In genomic region chr14:33933386-33933934, GRCh38 we compare ENCODE assay signal across 20 cellular contexts. TPM values are rescaled to one million over a fixed set of nuclear protein-coding genes. Genes with fewer than 3 reads are reported as not detected.
DNase-seq lines count a peak whose midpoint lies in the region; ATAC-seq and TF ChIP-seq lines count a peak whose summit lies in the region.
"Had no signal": no experiment of that assay in that cellular context is flagged by ENCODE, and none has a peak within 500 bp of the region (broad histone marks: within the 10 kb centered on the region; RNA-seq: fewer than 3 reads in every experiment).

No MANE protein-coding gene starts in this region.

- WGBS in SK-N-SH (ENCODE audit: low lambda C conversion rate): 51% methylated on average over 8 of the region's 8 CpGs

- H3K4me3 Mint-ChIP-seq in brain: peak overlapping the region in 4 of 5 experiments; percentile 13 to 40 (median 30)
- H3K4me3 Mint-ChIP-seq in stimulated activated memory B cell treated with anti-CD40 and anti-IgM and Interleukin-4, amounts not matched to agents 10 μg/mL and 1 μg/mL and 100 μg/mL, for 72 hours: no peak overlapping the region
- H3K4me3 Mint-ChIP-seq: activated CD8-positive, alpha-beta T cell treated with anti-CD3 and anti-CD28 coated beads for 36 hours; activated naive CD4-positive, alpha-beta T cell treated with anti-CD3 and anti-CD28 coated beads, Interleukin-2, amount 50 U/mL, for 24 hours; activated T-cell treated with anti-CD3 and anti-CD28 coated beads, Interleukin-2, amount 50 U/mL, for 4 hours; CD14-positive monocyte; natural killer cell; T-helper 1 cell treated with Interleukin-12 subunit alpha and Interleukin-12 subunit beta and Interleukin-4 antibody, amounts not matched to agents 30 μg/mL and 1 μg/mL, for 36 hours had no signal

- H3K9me3 Mint-ChIP-seq in brain: peaks cover 0 to 4% (median 0%) of the 10 kb centered on the region in 5 experiments
- peaks cover 8% of the 10 kb centered on the region for H3K9me3 Mint-ChIP-seq in stimulated activated memory B cell treated with anti-CD40 and anti-IgM and Interleukin-4, amounts not matched to agents 10 μg/mL and 1 μg/mL and 100 μg/mL, for 72 hours
- H3K9me3 Mint-ChIP-seq: activated CD8-positive, alpha-beta T cell treated with anti-CD3 and anti-CD28 coated beads for 36 hours; activated naive CD4-positive, alpha-beta T cell treated with anti-CD3 and anti-CD28 coated beads, Interleukin-2, amount 50 U/mL, for 24 hours; activated T-cell treated with anti-CD3 and anti-CD28 coated beads, Interleukin-2, amount 50 U/mL, for 4 hours; T-helper 1 cell treated with Interleukin-12 subunit alpha and Interleukin-12 subunit beta and Interleukin-4 antibody, amounts not matched to agents 30 μg/mL and 1 μg/mL, for 36 hours had no signal

- H3K4me1 Mint-ChIP-seq in brain: peaks cover 82% of the 10 kb centered on the region
- H3K4me1 Mint-ChIP-seq in stimulated activated memory B cell treated with anti-CD40 and anti-IgM and Interleukin-4, amounts not matched to agents 10 μg/mL and 1 μg/mL and 100 μg/mL, for 72 hours: no peaks in the 10 kb centered on the region
- H3K4me1 Mint-ChIP-seq: activated naive CD4-positive, alpha-beta T cell treated with anti-CD3 and anti-CD28 coated beads, Interleukin-2, amount 50 U/mL, for 24 hours; CD14-positive monocyte; natural killer cell had no signal

- no peak overlapping the region for H3K4me2 ChIP-seq in SK-N-SH

- H3F3A ChIP-seq in SK-N-SH (replicated peaks; ENCODE audit: insufficient read depth): no peaks in the 10 kb centered on the region

- H3K27me3 Mint-ChIP-seq in brain: no peaks in the 10 kb centered on the region
- H3K27me3 Mint-ChIP-seq in stimulated activated memory B cell treated with anti-CD40 and anti-IgM and Interleukin-4, amounts not matched to agents 10 μg/mL and 1 μg/mL and 100 μg/mL, for 72 hours: no peaks in the 10 kb centered on the region
- H3K27me3 Mint-ChIP-seq: activated CD8-positive, alpha-beta T cell treated with anti-CD3 and anti-CD28 coated beads for 36 hours; activated naive CD4-positive, alpha-beta T cell treated with anti-CD3 and anti-CD28 coated beads, Interleukin-2, amount 50 U/mL, for 24 hours had no signal

- no peak for TF ChIP-seq EP300 in SK-N-SH (IDR thresholded peaks at IDR 0.05; ENCODE audit: borderline replicate concordance in 1 of 2, low read depth in 1 of 2, low read length in 1 of 2)

- H2AFZ ChIP-seq in SK-N-SH (ENCODE audit: low read depth): no peak overlapping the region

- H4K20me1 ChIP-seq in SK-N-SH (ENCODE audit: insufficient read depth): no peaks in the 10 kb centered on the region

- CTCF ChIA-PET in SK-N-SH (lab: Yijun Ruan, JAX): interaction anchor here (0.9 kb wide), 1 partner anchor 84 kb away, joined by 3 read pairs; no protein-coding TSS in a partner anchor

- H3K27ac Mint-ChIP-seq in brain: peak overlapping the region in 4 of 5 experiments; percentile 22 to 74 (median 66)
- no peak overlapping the region for H3K27ac Mint-ChIP-seq in stimulated activated memory B cell treated with anti-CD40 and anti-IgM and Interleukin-4, amounts not matched to agents 10 μg/mL and 1 μg/mL and 100 μg/mL, for 72 hours
- H3K27ac Mint-ChIP-seq: activated CD8-positive, alpha-beta T cell treated with anti-CD3 and anti-CD28 coated beads for 36 hours; activated naive CD4-positive, alpha-beta T cell treated with anti-CD3 and anti-CD28 coated beads, Interleukin-2, amount 50 U/mL, for 24 hours; CD14-positive monocyte; natural killer cell; T-helper 1 cell treated with Interleukin-12 subunit alpha and Interleukin-12 subunit beta and Interleukin-4 antibody, amounts not matched to agents 30 μg/mL and 1 μg/mL, for 36 hours had no signal

- DNase-seq in SK-N-SH (no peak), left kidney (ENCODE audit: low read depth, low spot score) (peak; percentile 44), glomerular visceral epithelial cell (ENCODE audit: extremely low spot score) (no peak), AG08395 (ENCODE audit: low spot score) (no peak)
- DNase-seq: activated CD8-positive, alpha-beta T cell treated with anti-CD3 and anti-CD28 coated beads for 36 hours; activated T-cell treated with anti-CD3 and anti-CD28 coated beads, Interleukin-2, amount 50 U/mL, for 4 hours; mammary epithelial cell; natural killer cell; NCI-H1436 treated with DMSO at 0.1 percent for 48 hours; SIG-M5; stimulated activated CD4-positive, alpha-beta T cell treated with anti-CD3 and anti-CD28 coated beads, Interleukin-12 subunit alpha, Interleukin-12 subunit beta, amount 100 ng/mL, for 4 hours had no signal

- ATAC-seq in SK-N-SH treated with all-trans-retinoic acid at 6 μM for 48 hours: no peak; the same call in 2 of the 3 replicates
- ATAC-seq in stimulated activated memory B cell treated with anti-CD40 and anti-IgM and Interleukin-4, amounts not matched to agents 10 μg/mL and 1 μg/mL and 100 μg/mL, for 72 hours: no peak
- ATAC-seq: activated CD8-positive, alpha-beta T cell treated with anti-CD3 and anti-CD28 coated beads for 36 hours; activated T-cell treated with anti-CD3 and anti-CD28 coated beads, Interleukin-2, amount 50 U/mL, for 4 hours; natural killer cell had no signal

- H3K4me3 ChIP-seq in SK-N-SH (ENCODE audit: low read depth in 2 of 2, low read length in 1 of 2): no peak overlapping the region
- H3K4me3 ChIP-seq in skeletal muscle tissue (ENCODE audit: low read length in 3 of 3): peak overlapping the region in 1 of 3 donors; percentile 15
- H3K4me3 ChIP-seq: coronary artery, prostate gland had no signal

- TF ChIP-seq RAD21 in SK-N-SH (IDR thresholded peaks at IDR 0.05; ENCODE audit: low read length): no peak

- no peaks in the 10 kb centered on the region for H3K9me3 ChIP-seq in SK-N-SH
- H3K9me3 ChIP-seq in skeletal muscle tissue (ENCODE audit: control insufficient read depth in 3 of 3, low read length in 3 of 3): no peaks in the 10 kb centered on the region
- H3K9me3 ChIP-seq: prostate gland had no signal

- H3K9ac ChIP-seq in SK-N-SH (no peak overlapping the region), skeletal muscle tissue (ENCODE audit: low read depth in 1 of 3, low read length in 3 of 3) (peak overlapping the region in 1 of 3 donors; percentile 2)

- no peaks in the 10 kb centered on the region for H3K36me3 ChIP-seq in SK-N-SH (replicated peaks in 1 of 2; ENCODE audit: control insufficient read depth in 1 of 2, insufficient read depth in 2 of 2, low read length in 1 of 2)
- H3K36me3 ChIP-seq in skeletal muscle tissue (ENCODE audit: control insufficient read depth in 3 of 3, insufficient read depth in 3 of 3, low read length in 3 of 3): no peaks in the 10 kb centered on the region
- H3K36me3 ChIP-seq: prostate gland had no signal

- H3K27ac ChIP-seq in SK-N-SH (ENCODE audit: low read depth in 2 of 2, low read length in 1 of 2) (no peak overlapping the region), skeletal muscle tissue (ENCODE audit: low read depth, low read length) (peak overlapping the region; percentile 27)
- H3K27ac ChIP-seq: coronary artery, prostate gland had no signal

- no peaks in the 10 kb centered on the region for H3K79me2 ChIP-seq in SK-N-SH (ENCODE audit: insufficient read depth)

- no peak for TF ChIP-seq CTCF in SK-N-SH (IDR thresholded peaks at IDR 0.05)
- TF ChIP-seq CTCF in brain (conservative IDR thresholded peaks at IDR 0.05): no peak

- H3K27me3 ChIP-seq in SK-N-SH (ENCODE audit: insufficient read depth): no peaks in the 10 kb centered on the region
- H3K27me3 ChIP-seq in skeletal muscle tissue (ENCODE audit: control insufficient read depth in 3 of 3, insufficient read depth in 3 of 3, low read length in 3 of 3): no peaks in the 10 kb centered on the region

- POLR2A ChIA-PET in SK-N-SH (lab: Yijun Ruan, JAX): no interaction called here

- H3K4me1 ChIP-seq in SK-N-SH (ENCODE audit: control insufficient read depth in 1 of 2, insufficient read depth in 2 of 2, low read depth in 1 of 2, low read length in 1 of 2) (peaks cover 9 to 10% of the 10 kb centered on the region in 2 experiments; a peak in 2 of 4 replicates), skeletal muscle tissue (ENCODE audit: control insufficient read depth in 3 of 3, insufficient read depth in 3 of 3, low read length in 3 of 3) (peaks cover 15 to 35% (median 21%) of the 10 kb centered on the region in 3 donors)
- H3K4me1 ChIP-seq: prostate gland had no signal

- no peaks in the 10 kb centered on the region for H3K9me2 ChIP-seq in SK-N-SH

- peaks cover 41% of the 10 kb centered on the region for H3K36me3 Mint-ChIP-seq in brain
- H3K36me3 Mint-ChIP-seq in stimulated activated memory B cell treated with anti-CD40 and anti-IgM and Interleukin-4, amounts not matched to agents 10 μg/mL and 1 μg/mL and 100 μg/mL, for 72 hours: no peaks in the 10 kb centered on the region
- H3K36me3 Mint-ChIP-seq: activated naive CD4-positive, alpha-beta T cell treated with anti-CD3 and anti-CD28 coated beads, Interleukin-2, amount 50 U/mL, for 24 hours; CD14-positive monocyte; natural killer cell had no signal

TF ChIP-seq in SK-N-SH treated with all-trans-retinoic acid at 6 μM for 48 hours, 23 proteins besides CTCF, POLR2A, EP300 and RAD21 (continues in another document):
- TF ChIP-seq SNAI2 (CRISPR knock-in tag; IDR thresholded peaks at IDR 0.05): 0 out of 2 replicates have a peak, but pooled peaks have one; percentile 15
- no peak for TF ChIP-seq GLIS3 (CRISPR knock-in tag; IDR thresholded peaks at IDR 0.05)

TF ChIP-seq in SK-N-SH, 30 proteins besides CTCF, POLR2A, EP300 and RAD21 (continues in another document):
- TF ChIP-seq FOXJ3 (CRISPR knock-in tag; IDR thresholded peaks at IDR 0.05): no peak
- no peak for TF ChIP-seq GABPA (IDR thresholded peaks at IDR 0.05; ENCODE audit: low read depth)

RNA-seq across cellular contexts. Expression of gene EGLN3, which starts 17.4 kb away (rescaled TPM):
- polyA plus RNA-seq in SK-N-SH (2012; rRNA removed) (0.31 and 0.76 TPM in 2 replicates), brain (ENCODE audit: insufficient read depth, low read depth, low replicate concordance) (23.4 TPM)
- 0.36 and 0.43 TPM in 2 replicates for polyA plus RNA-seq in SK-N-SH (2012; cell fraction: cytosol; rRNA removed)
- polyA plus RNA-seq in SK-N-SH (2012; cell fraction: nucleus; rRNA removed): 0.14 and 0.26 TPM in 2 replicates
- total RNA-seq in skeletal muscle tissue: 60.0 TPM

Comparison
In these comparisons a context has a peak if more than half of its experiments do, and no peak if none do; other contexts are left out.
1. RNA of gene EGLN3, which starts 17.4 kb away (polyA plus RNA-seq): 23.4 TPM in brain (single experiment); 0.14 to 0.76 TPM in SK-N-SH; every median in the first group is over 10 times any median in the second.